Comparison of ENCODE assay signal across 9 cellular contexts in genomic region chr6:39166189-39166917, GRCh38. TPM values are rescaled to one million over a fixed set of nuclear protein-coding genes. Genes with fewer than 3 reads are reported as not detected.
A peak's percentile ranks its signal among the peaks of the same experiment; 100 is the strongest.
DNase-seq lines count a peak whose midpoint lies in the region; ATAC-seq lines count a peak whose summit lies in the region.
"Had no signal": no experiment of that assay in that cellular context is flagged by ENCODE, and none has a peak within 500 bp of the region (broad histone marks: within the 10 kb centered on the region; RNA-seq: fewer than 3 reads in every experiment).

No MANE protein-coding gene starts in this region.

- H3K4me1 Mint-ChIP-seq in effector memory CD8-positive, alpha-beta T cell (ENCODE audit: low read depth in 2 of 2), result peaks cover 4 to 7% of the 10 kb centered on the region in 2 donors

- peaks cover 0 to 32% of the 10 kb centered on the region in 2 donors for H3K27me3 Mint-ChIP-seq in effector memory CD8-positive, alpha-beta T cell
- H3K27me3 Mint-ChIP-seq: activated naive CD8-positive, alpha-beta T cell had no signal

- peak; percentile 89 for ATAC-seq in effector memory CD8-positive, alpha-beta T cell (replicated peaks)
- ATAC-seq in HG02588 (IDR thresholded peaks at IDR 0.05; ENCODE audit: unreplicated experiment), result no peak

- H3K9me3 Mint-ChIP-seq in effector memory CD8-positive, alpha-beta T cell, result no peaks in the 10 kb centered on the region

- H3K4me3 Mint-ChIP-seq in effector memory CD8-positive, alpha-beta T cell, result peak overlapping the region in 1 of 2 donors; percentile 43
- H3K4me3 Mint-ChIP-seq: activated naive CD8-positive, alpha-beta T cell had no signal

- H3K27ac Mint-ChIP-seq in effector memory CD8-positive, alpha-beta T cell, result peak overlapping the region in 1 of 2 donors; percentile 51
- H3K27ac Mint-ChIP-seq: activated naive CD8-positive, alpha-beta T cell had no signal

- H3K36me3 Mint-ChIP-seq in effector memory CD8-positive, alpha-beta T cell (ENCODE audit: insufficient read depth), result no peaks in the 10 kb centered on the region
- H3K36me3 Mint-ChIP-seq: activated naive CD8-positive, alpha-beta T cell had no signal

- DNase-seq in DMS53 treated with DMSO at 0.1 percent for 48 hours (lab: John Stamatoyannopoulos, UW; ENCODE audit: unreplicated experiment) (peak; percentile 79), HK-2 (ENCODE audit: unreplicated experiment) (peak; percentile 80), NCI-H748 treated with DMSO at 0.1 percent for 48 hours (lab: John Stamatoyannopoulos, UW) (peak; percentile 67), mesenteric fat pad (ENCODE audit: low spot score) (peak; percentile 95)
- peak; percentile 48 to 76 for DNase-seq in activated CD8-positive, alpha-beta memory T cell treated with anti-CD3 and anti-CD28 coated beads for 1 hour (ENCODE audit: extremely low read depth in 1 of 2, low read depth in 1 of 2)
- DNase-seq in effector memory CD8-positive, alpha-beta T cell, result peak; percentile 78 to 81 (median 80)
- peak; percentile 83 to 85 for DNase-seq in stimulated activated CD8-positive, alpha-beta memory T cell treated with anti-CD3 and anti-CD28 coated beads, Interleukin-2, amount 100 ng/mL, for 48 hours (ENCODE audit: low read depth in 2 of 2)

RNA-seq across cellular contexts. Expression of gene SAYSD1, which starts 51.4 kb away (rescaled TPM):
- total RNA-seq in mesenteric fat pad, result 11.2 TPM
